25 cellular contexts compared by ENCODE assay signal in the genomic region with DNA sequence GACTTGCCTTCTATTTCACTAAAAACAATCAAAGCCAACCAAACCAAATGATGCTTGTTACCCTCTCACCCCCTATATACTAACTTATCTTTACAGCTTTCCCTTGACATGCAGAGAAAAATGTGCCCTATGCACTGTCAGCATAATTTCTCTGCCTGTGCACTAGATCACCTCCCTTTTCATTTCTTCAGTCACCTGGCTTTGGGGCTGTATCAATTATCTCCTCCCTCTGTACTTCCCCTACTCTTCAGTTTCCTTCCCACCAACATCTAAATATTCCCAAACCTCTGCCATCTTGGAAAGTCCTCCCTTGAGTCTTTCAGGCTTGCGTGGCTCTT.
A peak's percentile ranks its signal among the peaks of the same experiment; 100 is the strongest.
DNase-seq lines count a peak whose midpoint lies in the region; ATAC-seq, FAIRE-seq and TF ChIP-seq lines count a peak whose summit lies in the region.
"Had no signal": no experiment of that assay in that cellular context is flagged by ENCODE, and none has a peak within 500 bp of the region (broad histone marks: within the 10 kb centered on the region; RNA-seq: fewer than 3 reads in every experiment).

No MANE protein-coding gene starts in this region.

- dilution Hi-C loops in IMR-90 (cut with HindIII; ENCODE audit: low sequenced_read_pairs, unreplicated experiment) = no loop called here

- no peak for TF ChIP-seq CTCF in IMR-90 (conservative IDR thresholded peaks at IDR 0.05; ENCODE audit: low read depth, low read length)
- TF ChIP-seq CTCF in H1 (IDR thresholded peaks at IDR 0.05; ENCODE audit: control extremely low read depth in 1 of 3, insufficient read depth in 1 of 3, low read depth in 1 of 3, low read length in 3 of 3) = no peak
- TF ChIP-seq CTCF in nephron progenitor cell (IDR thresholded peaks at IDR 0.05) = no peak

- H3K4me2 ChIP-seq in IMR-90 (ENCODE audit: low read depth, low read length) = no peak overlapping the region
- no peak overlapping the region for H3K4me2 ChIP-seq in H1 (ENCODE audit: insufficient read depth in 1 of 2, low read depth in 2 of 2, low read length in 2 of 2)
- H3K4me2 ChIP-seq: BLaER1 treated with 17β-estradiol and CSF1 and Interleukin-3, amounts not matched to agents 10 nM and 100 nM had no signal

- H3K18ac ChIP-seq in IMR-90 (ENCODE audit: low read depth, low read length) (no peak overlapping the region), H1 (ENCODE audit: extremely low read depth, low read length) (no peak overlapping the region)

- BruUV-seq in IMR-90 (replicated peaks; lab: Mats Ljungman, UMichigan) = no TSS peak

- H3K23ac ChIP-seq in IMR-90 (ENCODE audit: low read depth, low read length) (no peak overlapping the region), H1 (ENCODE audit: insufficient read length) (no peak overlapping the region)

- in situ Hi-C loops in IMR-90 (cut with MboI; ENCODE audit: low sequenced_read_pairs) = no loop called here

- H2AK5ac ChIP-seq in IMR-90 (ENCODE audit: low read depth, low read length) (no peak overlapping the region), H1 (ENCODE audit: low read depth, low read length) (no peak overlapping the region)

- H2BK120ac ChIP-seq in IMR-90 (ENCODE audit: low read depth, low read length) = no peak overlapping the region
- H2BK120ac ChIP-seq in H1 (replicated peaks; ENCODE audit: low read depth, low read length) = no peak overlapping the region

- intact Hi-C loops in IMR-90 (cut with micrococcal nuclease) = no loop called here

- no peaks in the 10 kb centered on the region for H3K36me3 Mint-ChIP-seq in activated naive CD8-positive, alpha-beta T cell treated with anti-CD3 and anti-CD28 coated beads, Interleukin-2, amount 50 U/mL, for 24 hours (ENCODE audit: low read depth)
- H3K36me3 Mint-ChIP-seq in activated naive CD8-positive, alpha-beta T cell treated with anti-CD3 and anti-CD28 coated beads for 36 hours = no peaks in the 10 kb centered on the region
- no peaks in the 10 kb centered on the region for H3K36me3 Mint-ChIP-seq in nephron progenitor cell (ENCODE audit: low read depth)
- no peaks in the 10 kb centered on the region for H3K36me3 Mint-ChIP-seq in effector memory CD8-positive, alpha-beta T cell (ENCODE audit: insufficient read depth)
- H3K36me3 Mint-ChIP-seq: CD14-positive monocyte; CD8-positive, alpha-beta memory T cell had no signal

- no peak for TF ChIP-seq EP300 in H1 (IDR thresholded peaks at IDR 0.05; ENCODE audit: borderline replicate concordance in 1 of 2, low read depth in 2 of 2, low read length in 2 of 2)

- CTCF ChIA-PET in IMR-90 (lab: Yijun Ruan, JAX) = no interaction called here
- CTCF ChIA-PET in H1 (lab: Charles Lee; ENCODE audit: partially characterized antibody) = interaction anchor here (0.6 to 0.8 kb wide), 2 partner anchors 14 to 20 kb away, joined by 3 to 4 read pairs; no protein-coding TSS in a partner anchor

- POLR2A ChIA-PET in IMR-90 (lab: Charles Lee; ENCODE audit: unreplicated experiment) = no interaction called here
- POLR2A ChIA-PET in H1 (lab: Charles Lee; ENCODE audit: partially characterized antibody) = no interaction called here

- no peak overlapping the region for H4K8ac ChIP-seq in IMR-90 (ENCODE audit: low read depth in 2 of 2, low read length in 2 of 2)
- H4K8ac ChIP-seq in H1 (ENCODE audit: extremely low read depth, insufficient read depth, low read length) = no peak overlapping the region

- FAIRE-seq in H1 (lab: Jason Lieb, UNC) = no peak
- FAIRE-seq: A204.1, D721Med, GM12878 had no signal

- 75% methylated on average over 1 of the region's 1 CpG; no CpG with 5 or more reads in 1 of the 2 experiments for WGBS in IMR-90 (ENCODE audit: extremely low coverage in 2 of 2, insufficient read length in 1 of 2), 2 experiments
- 88% methylated on average over 1 of the region's 1 CpG; no CpG with 5 or more reads in 1 of the 2 experiments for WGBS in H1 (ENCODE audit: extremely low coverage in 1 of 2, insufficient coverage in 1 of 2, insufficient read length in 1 of 2, insufficient replicate concordance in 2 of 2, low coverage in 1 of 2, low lambda C conversion rate in 2 of 2, missing lambda C conversion rate in 1 of 2), 2 experiments

- no peak for TF ChIP-seq POLR2A in IMR-90 (IDR thresholded peaks at IDR 0.05; ENCODE audit: low read depth, low read length)
- TF ChIP-seq POLR2A in H1 (IDR thresholded peaks at IDR 0.05; ENCODE audit: control extremely low read depth in 1 of 2, low read depth in 2 of 2, low read length in 2 of 2) = no peak

- H4K5ac ChIP-seq in IMR-90 (ENCODE audit: low read depth, low read length) (no peak overlapping the region), H1 (ENCODE audit: insufficient read length, low read depth, low read length) (no peak overlapping the region)

- H3K27ac ChIP-seq in IMR-90 (ENCODE audit: insufficient read depth, low read length) (no peak overlapping the region), H1 (ENCODE audit: low read depth, low read length) (no peak overlapping the region)
- H3K27ac ChIP-seq: 22Rv1; BLaER1 treated with 17β-estradiol and CSF1 and Interleukin-3, amounts not matched to agents 10 nM and 100 nM had no signal

- no peaks in the 10 kb centered on the region for H3K4me1 Mint-ChIP-seq in activated naive CD8-positive, alpha-beta T cell treated with anti-CD3 and anti-CD28 coated beads, Interleukin-2, amount 50 U/mL, for 24 hours
- H3K4me1 Mint-ChIP-seq in activated naive CD8-positive, alpha-beta T cell treated with anti-CD3 and anti-CD28 coated beads for 36 hours = no peaks in the 10 kb centered on the region
- peaks cover 15% of the 10 kb centered on the region for H3K4me1 Mint-ChIP-seq in nephron progenitor cell
- no peaks in the 10 kb centered on the region for H3K4me1 Mint-ChIP-seq in effector memory CD8-positive, alpha-beta T cell (ENCODE audit: low read depth in 2 of 2)
- H3K4me1 Mint-ChIP-seq: CD14-positive monocyte; CD8-positive, alpha-beta memory T cell had no signal

- H3K23me2 ChIP-seq in H1 (ENCODE audit: low read depth, low read length) = no peaks in the 10 kb centered on the region; the same call in 1 of the 2 replicates

- no peak overlapping the region for H3K4me3 Mint-ChIP-seq in activated naive CD8-positive, alpha-beta T cell treated with anti-CD3 and anti-CD28 coated beads, Interleukin-2, amount 50 U/mL, for 24 hours
- no peak overlapping the region for H3K4me3 Mint-ChIP-seq in activated naive CD8-positive, alpha-beta T cell treated with anti-CD3 and anti-CD28 coated beads for 36 hours
- no peak overlapping the region for H3K4me3 Mint-ChIP-seq in nephron progenitor cell
- no peak overlapping the region for H3K4me3 Mint-ChIP-seq in effector memory CD8-positive, alpha-beta T cell
- H3K4me3 Mint-ChIP-seq: CD14-positive monocyte; CD4-positive, alpha-beta T cell; CD8-positive, alpha-beta memory T cell; H9 had no signal

- DNase-seq in activated naive CD8-positive, alpha-beta T cell treated with anti-CD3 and anti-CD28 coated beads, Interleukin-2, amount 50 U/mL, for 24 hours = no peak
- no peak for DNase-seq in activated naive CD8-positive, alpha-beta T cell treated with anti-CD3 and anti-CD28 coated beads for 36 hours
- DNase-seq in IMR-90 (no peak), H1 (ENCODE audit: low read depth in 1 of 2, low spot score in 2 of 2) (no peak), nephron progenitor cell (no peak)
- no peak for DNase-seq in activated CD8-positive, alpha-beta memory T cell treated with anti-CD3 and anti-CD28 coated beads, Interleukin-2, amount 50 U/mL, for 4 hours
- no peak for DNase-seq in effector memory CD8-positive, alpha-beta T cell
- DNase-seq: ACHN; AML-193; BE2C; CD4-positive, alpha-beta T cell; CD8-positive, alpha-beta memory T cell; DMS 273 treated with DMSO at 0.1 percent for 48 hours; DMS79; GDM1; GOT3; H9 had no signal

- H3K79me1 ChIP-seq in IMR-90 (ENCODE audit: low read depth in 1 of 2, low read length in 2 of 2) (no peaks in the 10 kb centered on the region), H1 (ENCODE audit: low read depth, low read length) (no peaks in the 10 kb centered on the region)

- H2BK12ac ChIP-seq in H1 (ENCODE audit: low read depth, low read length) = no peak overlapping the region

- H4K20me1 ChIP-seq in IMR-90 (ENCODE audit: insufficient read depth, low read length) (no peaks in the 10 kb centered on the region), H1 (replicated peaks in 1 of 2; ENCODE audit: control insufficient read depth in 1 of 2, insufficient read depth in 2 of 2, low read length in 2 of 2) (no peaks in the 10 kb centered on the region)
- H4K20me1 ChIP-seq: BLaER1 treated with 17β-estradiol and CSF1 and Interleukin-3, amounts not matched to agents 10 nM and 100 nM had no signal

- H3K14ac ChIP-seq in IMR-90 (replicated peaks; ENCODE audit: low read depth, low read length) = no peak overlapping the region
- H3K14ac ChIP-seq in H1 (ENCODE audit: insufficient read length) = no peak overlapping the region

- H2AK9ac ChIP-seq in IMR-90 (replicated peaks; ENCODE audit: low read depth, low read length, poor library complexity) = no peak overlapping the region

- ATAC-seq in activated naive CD8-positive, alpha-beta T cell treated with anti-CD3 and anti-CD28 coated beads, Interleukin-2, amount 50 U/mL, for 24 hours = no peak
- ATAC-seq in IMR-90 (ENCODE audit: low read depth) (no peak), HG03457 (IDR thresholded peaks at IDR 0.05; ENCODE audit: unreplicated experiment) (no peak)
- no peak for ATAC-seq in effector memory CD8-positive, alpha-beta T cell (replicated peaks)
- ATAC-seq: GM12878, HCT116 had no signal

- no peaks in the 10 kb centered on the region for H3K4me1 ChIP-seq in IMR-90 (ENCODE audit: control insufficient read depth, insufficient read depth, low read length)
- H3K4me1 ChIP-seq in H1 (replicated peaks in 1 of 4; ENCODE audit: control insufficient read depth in 3 of 4, insufficient read depth in 4 of 4, low read length in 3 of 4) = 0 out of 7 replicates have a peak, but pooled peaks cover 0 to 2% (median 0%) of the 10 kb centered on the region in 4 experiments
- H3K4me1 ChIP-seq: BE2C; BLaER1 treated with 17β-estradiol and CSF1 and Interleukin-3, amounts not matched to agents 10 nM and 100 nM had no signal

- H3K56ac ChIP-seq in IMR-90 (ENCODE audit: extremely low read depth, insufficient read depth, low read length) (no peak overlapping the region), H1 (replicated peaks; ENCODE audit: insufficient read length, low read depth, low read length) (no peak overlapping the region)

- H3K9me3 ChIP-seq in IMR-90 (ENCODE audit: control insufficient read depth, insufficient read depth, low read length) (no peaks in the 10 kb centered on the region), H1 (ENCODE audit: insufficient read depth in 2 of 2, low read depth in 1 of 2, low read length in 1 of 2) (no peaks in the 10 kb centered on the region)
- H3K9me3 ChIP-seq: BE2C; BLaER1 treated with 17β-estradiol and CSF1 and Interleukin-3, amounts not matched to agents 10 nM and 100 nM had no signal

- no peaks in the 10 kb centered on the region for H3K79me2 ChIP-seq in H1 (ENCODE audit: control insufficient read depth in 1 of 2, insufficient read depth in 2 of 2, low read length in 2 of 2)

- no peaks in the 10 kb centered on the region for H3K9me3 Mint-ChIP-seq in activated naive CD8-positive, alpha-beta T cell treated with anti-CD3 and anti-CD28 coated beads, Interleukin-2, amount 50 U/mL, for 24 hours
- peaks cover 1% of the 10 kb centered on the region for H3K9me3 Mint-ChIP-seq in activated naive CD8-positive, alpha-beta T cell treated with anti-CD3 and anti-CD28 coated beads for 36 hours
- no peaks in the 10 kb centered on the region for H3K9me3 Mint-ChIP-seq in nephron progenitor cell
- H3K9me3 Mint-ChIP-seq in effector memory CD8-positive, alpha-beta T cell = no peaks in the 10 kb centered on the region
- H3K9me3 Mint-ChIP-seq: CD4-positive, alpha-beta T cell; CD8-positive, alpha-beta memory T cell; H9 had no signal

- H2BK20ac ChIP-seq in IMR-90 (ENCODE audit: low read depth, low read length) (no peak overlapping the region), H1 (ENCODE audit: low read length) (no peak overlapping the region)

- no peaks in the 10 kb centered on the region for H3K9me1 ChIP-seq in IMR-90 (ENCODE audit: insufficient read depth, low read length)

- H4K91ac ChIP-seq in IMR-90 (ENCODE audit: insufficient read depth, low read depth, low read length) (no peak overlapping the region), H1 (replicated peaks; ENCODE audit: insufficient read length, low read length) (no peak overlapping the region)

- H3K4me3 ChIP-seq in IMR-90 (ENCODE audit: insufficient read depth, low read depth, low read length) (no peak overlapping the region), H1 (ENCODE audit: extremely low read depth in 1 of 4, insufficient read depth in 2 of 4, low read depth in 3 of 4, low read length in 4 of 4) (no peak overlapping the region)
- H3K4me3 ChIP-seq: BLaER1 treated with 17β-estradiol and CSF1 and Interleukin-3, amounts not matched to agents 10 nM and 100 nM; GM12878 had no signal

- H2BK15ac ChIP-seq in IMR-90 (ENCODE audit: low read depth, low read length) (no peak overlapping the region), H1 (ENCODE audit: low read length) (no peak overlapping the region)

- H2AFZ ChIP-seq in IMR-90 (replicated peaks; ENCODE audit: low read length, poor library complexity) (no peak overlapping the region), H1 (ENCODE audit: low read length) (no peak overlapping the region)

- H3K27me3 ChIP-seq in IMR-90 (ENCODE audit: control insufficient read depth, insufficient read depth, low read length) (peaks cover 4% of the 10 kb centered on the region), H1 (replicated peaks in 1 of 4; ENCODE audit: control insufficient read depth in 3 of 4, extremely low read depth in 1 of 4, insufficient read depth in 3 of 4, low read length in 3 of 4) (no peaks in the 10 kb centered on the region)
- H3K27me3 ChIP-seq: BLaER1 treated with 17β-estradiol and CSF1 and Interleukin-3, amounts not matched to agents 10 nM and 100 nM had no signal

- H2BK5ac ChIP-seq in IMR-90 (ENCODE audit: low read depth, low read length, poor library complexity, severe bottlenecking) (no peak overlapping the region), H1 (ENCODE audit: low read depth, low read length) (no peak overlapping the region)

- TF ChIP-seq RAD21 in IMR-90 (IDR thresholded peaks at IDR 0.05; ENCODE audit: low read length) (no peak), H1 (IDR thresholded peaks at IDR 0.05 in 1 of 2, conservative IDR thresholded peaks at IDR 0.05 in 1 of 2; ENCODE audit: low read depth in 2 of 2, low read length in 2 of 2) (no peak)

- H3K9ac ChIP-seq in IMR-90 (ENCODE audit: low read depth, low read length) (no peak overlapping the region), H1 (replicated peaks in 1 of 4; ENCODE audit: extremely low read depth in 1 of 4, low read depth in 3 of 4, low read length in 3 of 4) (no peak overlapping the region)
- H3K9ac ChIP-seq: BLaER1 treated with 17β-estradiol and CSF1 and Interleukin-3, amounts not matched to agents 10 nM and 100 nM had no signal

- H3K36me3 ChIP-seq in IMR-90 (ENCODE audit: control insufficient read depth, insufficient read depth, low read length) = no peaks in the 10 kb centered on the region
- H3K36me3 ChIP-seq in H1 (ENCODE audit: control insufficient read depth in 2 of 4, insufficient read depth in 4 of 4, low read length in 3 of 4) = no peaks in the 10 kb centered on the region
- H3K36me3 ChIP-seq: BE2C; BLaER1 treated with 17β-estradiol and CSF1 and Interleukin-3, amounts not matched to agents 10 nM and 100 nM had no signal

- H3K4ac ChIP-seq in IMR-90 (ENCODE audit: low read depth, low read length) = no peak overlapping the region
- no peak overlapping the region for H3K4ac ChIP-seq in H1 (replicated peaks; ENCODE audit: insufficient read length, low read depth, low read length)

- peaks cover 5% of the 10 kb centered on the region for H3K27me3 Mint-ChIP-seq in activated naive CD8-positive, alpha-beta T cell treated with anti-CD3 and anti-CD28 coated beads, Interleukin-2, amount 50 U/mL, for 24 hours
- H3K27me3 Mint-ChIP-seq in activated naive CD8-positive, alpha-beta T cell treated with anti-CD3 and anti-CD28 coated beads for 36 hours = no peaks in the 10 kb centered on the region
- H3K27me3 Mint-ChIP-seq in nephron progenitor cell (ENCODE audit: low read depth, poor library complexity) = peaks cover 5% of the 10 kb centered on the region
- H3K27me3 Mint-ChIP-seq in effector memory CD8-positive, alpha-beta T cell = peaks cover 15 to 17% of the 10 kb centered on the region in 2 donors

- H3K27ac Mint-ChIP-seq in activated naive CD8-positive, alpha-beta T cell treated with anti-CD3 and anti-CD28 coated beads, Interleukin-2, amount 50 U/mL, for 24 hours = peak overlapping the region; percentile 24
- no peak overlapping the region for H3K27ac Mint-ChIP-seq in activated naive CD8-positive, alpha-beta T cell treated with anti-CD3 and anti-CD28 coated beads for 36 hours
- peak overlapping the region; percentile 46 for H3K27ac Mint-ChIP-seq in nephron progenitor cell
- H3K27ac Mint-ChIP-seq in effector memory CD8-positive, alpha-beta T cell = no peak overlapping the region
- H3K27ac Mint-ChIP-seq: CD14-positive monocyte; CD4-positive, alpha-beta T cell; H9 had no signal

Comparison
In these comparisons a context has a peak if more than half of its experiments do, and no peak if none do; other contexts are left out.
1. H3K27ac Mint-ChIP-seq: peak in activated naive CD8-positive, alpha-beta T cell treated with anti-CD3 and anti-CD28 coated beads, Interleukin-2, amount 50 U/mL, for 24 hours (single experiment) and nephron progenitor cell (single experiment); none in activated naive CD8-positive, alpha-beta T cell treated with anti-CD3 and anti-CD28 coated beads for 36 hours (single experiment) and effector memory CD8-positive, alpha-beta T cell (0 of 2).